Comparison of ENCODE assay signal across 1 cellular context in genomic region chr3:117195034-117195433, GRCh38.
TF ChIP-seq lines count a peak whose summit lies in the region.

No MANE protein-coding gene starts in this region.

TF ChIP-seq in GM12878, 131 proteins besides CTCF, POLR2A, EP300 and RAD21 (continued from another document):
- TF ChIP-seq SKIL (IDR thresholded peaks at IDR 0.05; ENCODE audit: low read depth, poor library complexity, severe bottlenecking) = no peak
TF ChIP-seq in GM12878: peak in this region for 0.
